Comparison of ENCODE assay signal across 8 cellular contexts in genomic region chr14:74217672-74218448, GRCh38. TPM values are rescaled to one million over a fixed set of nuclear protein-coding genes. Genes with fewer than 3 reads are reported as not detected.
DNase-seq lines count a peak whose midpoint lies in the region; ATAC-seq and TF ChIP-seq lines count a peak whose summit lies in the region.

No MANE protein-coding gene starts in this region.

- CTCF ChIA-PET in CD8-positive, alpha-beta T cell (lab: Charles Lee): interaction anchor here (0.9 to 2.1 kb wide), 3 partner anchors 14 to 39 kb away, joined by 3 to 9 read pairs (median 4); partner anchors contain the start of gene VSX2
- CTCF ChIA-PET in activated CD8-positive, alpha-beta T cell treated with anti-CD3 and anti-CD28 coated beads for 36 hours (lab: Charles Lee): interaction anchor here (0.6 to 2.6 kb wide), 9 partner anchors 9 to 105 kb away, joined by 3 to 12 read pairs (median 8); partner anchors contain the start of gene VSX2

- no peaks in the 10 kb centered on the region for H3K9me3 ChIP-seq in CD8-positive, alpha-beta T cell (ENCODE audit: low read length)

- H3K27me3 ChIP-seq in CD8-positive, alpha-beta T cell (ENCODE audit: insufficient read depth, low read length): peaks cover 6% of the 10 kb centered on the region

- H3K36me3 Mint-ChIP-seq in CD8-positive, alpha-beta T cell: no peaks in the 10 kb centered on the region
- H3K36me3 Mint-ChIP-seq in activated CD8-positive, alpha-beta T cell treated with anti-CD3 and anti-CD28 coated beads for 36 hours (ENCODE audit: low read depth): no peaks in the 10 kb centered on the region

- no peak overlapping the region for H3K27ac Mint-ChIP-seq in CD8-positive, alpha-beta T cell
- H3K27ac Mint-ChIP-seq in activated CD8-positive, alpha-beta T cell treated with anti-CD3 and anti-CD28 coated beads for 36 hours: no peak overlapping the region

- POLR2A ChIA-PET in CD8-positive, alpha-beta T cell (lab: Charles Lee): interaction anchor here (1.2 kb wide), 1 partner anchor 8 kb away, joined by 3 read pairs; no protein-coding TSS in a partner anchor
- POLR2A ChIA-PET in activated CD8-positive, alpha-beta T cell treated with anti-CD3 and anti-CD28 coated beads for 36 hours (lab: Charles Lee): no interaction called here

- intact Hi-C loops in CD8-positive, alpha-beta T cell (cut with DNase I, micrococcal nuclease): loop anchor here (1.0 kb wide), 1 partner anchor 33 kb away; no protein-coding TSS in a partner anchor
- intact Hi-C loops in activated CD8-positive, alpha-beta T cell treated with anti-CD3 and anti-CD28 coated beads for 36 hours (cut with micrococcal nuclease): no loop called here

- peak; percentile 99 for ATAC-seq in CD8-positive, alpha-beta T cell
- peak; percentile 65 for ATAC-seq in HG02588 (IDR thresholded peaks at IDR 0.05; ENCODE audit: unreplicated experiment)
- peak; percentile 98 for ATAC-seq in activated CD8-positive, alpha-beta T cell treated with anti-CD3 and anti-CD28 coated beads for 36 hours
- ATAC-seq in HG02885 (IDR thresholded peaks at IDR 0.05; ENCODE audit: poor library complexity, unreplicated experiment): no peak

- peak overlapping the region; percentile 29 for H3K4me3 Mint-ChIP-seq in CD8-positive, alpha-beta T cell
- H3K4me3 Mint-ChIP-seq in activated CD8-positive, alpha-beta T cell treated with anti-CD3 and anti-CD28 coated beads for 36 hours: peak overlapping the region; percentile 21

- peaks cover 2% of the 10 kb centered on the region for H3K4me1 Mint-ChIP-seq in CD8-positive, alpha-beta T cell (ENCODE audit: low read depth)
- no peaks in the 10 kb centered on the region for H3K4me1 Mint-ChIP-seq in activated CD8-positive, alpha-beta T cell treated with anti-CD3 and anti-CD28 coated beads for 36 hours (ENCODE audit: low read depth)

- H3K4me1 ChIP-seq in CD8-positive, alpha-beta T cell (ENCODE audit: insufficient read depth, low read length): no peaks in the 10 kb centered on the region

- peak overlapping the region; percentile 13 for H3K4me3 ChIP-seq in CD8-positive, alpha-beta T cell (ENCODE audit: low read depth, low read length)

- peak; percentile 76 for TF ChIP-seq CTCF in CD8-positive, alpha-beta T cell (IDR thresholded peaks at IDR 0.05)
- peak; percentile 93 for TF ChIP-seq CTCF in activated CD8-positive, alpha-beta T cell treated with anti-CD3 and anti-CD28 coated beads for 36 hours (IDR thresholded peaks at IDR 0.05)

- no peaks in the 10 kb centered on the region for H3K36me3 ChIP-seq in CD8-positive, alpha-beta T cell (ENCODE audit: insufficient read depth, low read length)

- H3K9me3 Mint-ChIP-seq in CD8-positive, alpha-beta T cell: no peaks in the 10 kb centered on the region
- no peaks in the 10 kb centered on the region for H3K9me3 Mint-ChIP-seq in activated CD8-positive, alpha-beta T cell treated with anti-CD3 and anti-CD28 coated beads for 36 hours

- H3K27ac ChIP-seq in CD8-positive, alpha-beta T cell (ENCODE audit: low read depth, low read length): no peak overlapping the region

- H3K27me3 Mint-ChIP-seq in CD8-positive, alpha-beta T cell (ENCODE audit: low read depth): peaks cover 6% of the 10 kb centered on the region
- peaks cover 10% of the 10 kb centered on the region for H3K27me3 Mint-ChIP-seq in activated CD8-positive, alpha-beta T cell treated with anti-CD3 and anti-CD28 coated beads for 36 hours

- DNase-seq in CD8-positive, alpha-beta T cell: peak; percentile 56 to 82 (median 67)
- DNase-seq in NCI-H748 treated with DMSO at 0.1 percent for 48 hours (lab: John Stamatoyannopoulos, UW): peak; percentile 21
- peak; percentile 82 for DNase-seq in activated CD8-positive, alpha-beta T cell treated with anti-CD3 and anti-CD28 coated beads for 36 hours
- DNase-seq in effector CD8-positive, alpha-beta T cell (lab: John Stamatoyannopoulos, UW): peak; percentile 52
- peak; percentile 64 for DNase-seq in middle frontal gyrus (ENCODE audit: extremely low spot score, low spot score)
- DNase-seq in stimulated activated CD8-positive, alpha-beta memory T cell treated with anti-CD3 and anti-CD28 coated beads, Interleukin-4, amount 100 ng/mL, for 1 hour (ENCODE audit: low read depth in 2 of 2, low spot score in 1 of 2): peak; percentile 34 to 46

RNA-seq across cellular contexts. Expression of gene VSX2, which starts 21.4 kb away (rescaled TPM):
- not detected for total RNA-seq in CD8-positive, alpha-beta T cell
- not detected for total RNA-seq in activated CD8-positive, alpha-beta T cell treated with anti-CD3 and anti-CD28 coated beads for 36 hours

Comparison
In these comparisons a context has a peak if more than half of its experiments do, and no peak if none do; other contexts are left out.
1. DNase-seq: peak in every context shown above with its lines; median percentile 82 in activated CD8-positive, alpha-beta T cell treated with anti-CD3 and anti-CD28 coated beads for 36 hours; 67 in CD8-positive, alpha-beta T cell; 64 in middle frontal gyrus; 52 in effector CD8-positive, alpha-beta T cell; 40 in stimulated activated CD8-positive, alpha-beta memory T cell treated with anti-CD3 and anti-CD28 coated beads, Interleukin-4, amount 100 ng/mL, for 1 hour; 21 in NCI-H748 treated with DMSO at 0.1 percent for 48 hours.